Comparison of ENCODE assay signal across 17 cellular contexts in genomic region chr20:56859751-56860366, GRCh38.
DNase-seq lines count a peak whose midpoint lies in the region; ATAC-seq and TF ChIP-seq lines count a peak whose summit lies in the region.
"Had no signal": no experiment of that assay in that cellular context is flagged by ENCODE, and none has a peak within 500 bp of the region (broad histone marks: within the 10 kb centered on the region; RNA-seq: fewer than 3 reads in every experiment).

No MANE protein-coding gene starts in this region.

- in situ Hi-C loops in mammary epithelial cell (cut with MboI; ENCODE audit: low sequenced_read_pairs in 2 of 2), result no loop called here

- 29% methylated on average over 6 of the region's 14 CpGs for WGBS in mammary epithelial cell (ENCODE audit: low coverage, missing lambda C conversion rate)

- ATAC-seq in mucosa of descending colon (peak; percentile 40), HG03097 (IDR thresholded peaks at IDR 0.05; ENCODE audit: low FRiP score, unreplicated experiment) (no peak)
- ATAC-seq: natural killer cell had no signal

- no peaks in the 10 kb centered on the region for H3K79me2 ChIP-seq in mammary epithelial cell (ENCODE audit: insufficient read depth, low read length)

- intact Hi-C loops in MCF 10A (cut with micrococcal nuclease) (no loop called here), mammary epithelial cell (cut with micrococcal nuclease) (no loop called here), mucosa of descending colon (cut with DNase I, micrococcal nuclease) (no loop called here), uterus (cut with DNase I; ENCODE audit: low total_unique reads) (no loop called here)

- no peak overlapping the region for H3K27ac Mint-ChIP-seq in MCF 10A (ENCODE audit: low read depth, unreplicated experiment)
- H3K27ac Mint-ChIP-seq: CD4-positive, alpha-beta memory T cell; natural killer cell had no signal

- no peaks in the 10 kb centered on the region for H3K9me3 ChIP-seq in mammary epithelial cell (replicated peaks; ENCODE audit: insufficient read depth, low read length)
- no peaks in the 10 kb centered on the region for H3K9me3 ChIP-seq in mucosa of descending colon
- H3K9me3 ChIP-seq in uterus, result no peaks in the 10 kb centered on the region
- H3K9me3 ChIP-seq: left ventricle myocardium inferior, right atrium auricular region, upper lobe of left lung had no signal

- no peak overlapping the region for H2AFZ ChIP-seq in mammary epithelial cell (ENCODE audit: low read depth, low read length)

- BruUV-seq in MCF 10A (replicated peaks; lab: Mats Ljungman, UMichigan) (no TSS peak), mammary epithelial cell (replicated peaks; lab: Mats Ljungman, UMichigan) (no TSS peak)

- no peak overlapping the region for H3K4me2 ChIP-seq in mammary epithelial cell (ENCODE audit: insufficient read depth, low read depth, low read length)

- H3K9me3 Mint-ChIP-seq in MCF 10A (ENCODE audit: unreplicated experiment), result no peaks in the 10 kb centered on the region
- H3K9me3 Mint-ChIP-seq: natural killer cell had no signal

- no peak overlapping the region for H3K9ac ChIP-seq in mammary epithelial cell (ENCODE audit: insufficient read depth, low read length)

- no peak overlapping the region for H3K4me3 Mint-ChIP-seq in MCF 10A (ENCODE audit: unreplicated experiment)
- H3K4me3 Mint-ChIP-seq: CD4-positive, alpha-beta memory T cell; natural killer cell had no signal

- no peak overlapping the region for H3K4me3 ChIP-seq in mammary epithelial cell (replicated peaks in 1 of 3; ENCODE audit: insufficient read depth in 1 of 3, low read depth in 2 of 3, low read length in 3 of 3)
- H3K4me3 ChIP-seq in fibroblast of pulmonary artery (replicated peaks; ENCODE audit: low read depth, low read length), result no peak overlapping the region
- no peak overlapping the region for H3K4me3 ChIP-seq in mucosa of descending colon
- H3K4me3 ChIP-seq in uterus, result no peak overlapping the region
- H3K4me3 ChIP-seq: left ventricle myocardium inferior, right atrium auricular region, SJSA1, upper lobe of left lung had no signal

- TF ChIP-seq POLR2A in uterus (IDR thresholded peaks at IDR 0.05), result no peak

- no peak for TF ChIP-seq CTCF in MCF 10A (IDR thresholded peaks at IDR 0.05; ENCODE audit: unreplicated experiment)
- TF ChIP-seq CTCF in mammary epithelial cell (conservative IDR thresholded peaks at IDR 0.05 in 1 of 2, IDR thresholded peaks at IDR 0.05 in 1 of 2; ENCODE audit: extremely low read depth in 1 of 2, insufficient read depth in 1 of 2, low read depth in 1 of 2, low read length in 2 of 2), result no peak
- no peak for TF ChIP-seq CTCF in fibroblast of pulmonary artery (IDR thresholded peaks at IDR 0.05; ENCODE audit: low read length, missing control alignments)
- TF ChIP-seq CTCF in mucosa of descending colon (IDR thresholded peaks at IDR 0.05), result no peak
- no peak for TF ChIP-seq CTCF in uterus (IDR thresholded peaks at IDR 0.05)

- H4K20me1 ChIP-seq in mammary epithelial cell (ENCODE audit: insufficient read depth, low read length), result no peaks in the 10 kb centered on the region

- no peaks in the 10 kb centered on the region for H3K36me3 ChIP-seq in mammary epithelial cell (ENCODE audit: insufficient read depth, low read length)
- no peaks in the 10 kb centered on the region for H3K36me3 ChIP-seq in mucosa of descending colon (ENCODE audit: low read depth)
- no peaks in the 10 kb centered on the region for H3K36me3 ChIP-seq in uterus
- H3K36me3 ChIP-seq: brain microvascular endothelial cell, left ventricle myocardium inferior, right atrium auricular region, SJSA1, upper lobe of left lung had no signal

- H3K4me1 ChIP-seq in mammary epithelial cell (ENCODE audit: insufficient read depth, low read length) (no peaks in the 10 kb centered on the region), mucosa of descending colon (ENCODE audit: low read depth) (no peaks in the 10 kb centered on the region), uterus (no peaks in the 10 kb centered on the region)
- H3K4me1 ChIP-seq: left ventricle myocardium inferior, right atrium auricular region, SJSA1 had no signal

- peaks cover 45% of the 10 kb centered on the region for H3K27me3 Mint-ChIP-seq in MCF 10A (ENCODE audit: insufficient read depth, unreplicated experiment)

- H3K36me3 Mint-ChIP-seq in MCF 10A (ENCODE audit: insufficient read depth, unreplicated experiment), result peaks cover 5% of the 10 kb centered on the region
- H3K36me3 Mint-ChIP-seq: CD4-positive, alpha-beta memory T cell; natural killer cell had no signal

- CTCF ChIA-PET in MCF 10A (lab: Yijun Ruan, JAX) (interaction anchor here (0.5 to 2.2 kb wide), 4 partner anchors 8 to 229 kb away, joined by 3 to 8 read pairs (median 4); no protein-coding TSS in a partner anchor), mammary epithelial cell (lab: Charles Lee; ENCODE audit: low non-redundant PET) (interaction anchor here (0.7 kb wide), 1 partner anchor 1581 kb away, joined by 3 read pairs; no protein-coding TSS in a partner anchor)

- H3K4me1 Mint-ChIP-seq in MCF 10A (ENCODE audit: insufficient read depth, unreplicated experiment), result peaks cover 12% of the 10 kb centered on the region
- H3K4me1 Mint-ChIP-seq: CD4-positive, alpha-beta memory T cell; natural killer cell had no signal

- H3K27me3 ChIP-seq in mammary epithelial cell (ENCODE audit: insufficient read depth, low read length) (no peaks in the 10 kb centered on the region), uterus (no peaks in the 10 kb centered on the region)
- H3K27me3 ChIP-seq: brain microvascular endothelial cell, right atrium auricular region, upper lobe of left lung had no signal

- DNase-seq in MCF 10A (ENCODE audit: unreplicated experiment) (peak; percentile 21), mammary epithelial cell (no peak), fibroblast of pulmonary artery (ENCODE audit: low read depth) (peak; percentile 14), mucosa of descending colon (no peak), uterus (peak; percentile 16 to 74), dermis blood vessel endothelial cell (no peak)
- DNase-seq in NK-92 treated with Interleukin-12 subunit alpha and Interleukin-12 subunit beta, amount 100 ng/mL, for 24 hours (lab: John Stamatoyannopoulos, UW), result no peak
- DNase-seq: brain microvascular endothelial cell; CD4-positive, alpha-beta memory T cell; left ventricle myocardium inferior; natural killer cell; stimulated activated CD4-positive, alpha-beta T cell treated with anti-CD3 and anti-CD28 coated beads, Interleukin-4, amount 100 ng/mL, for 24 hours had no signal

- dilution Hi-C loops in mammary epithelial cell (cut with HindIII; ENCODE audit: low sequenced_read_pairs), result no loop called here

- H3K27ac ChIP-seq in mammary epithelial cell (ENCODE audit: insufficient read depth, low read depth, low read length) (no peak overlapping the region), uterus (peak overlapping the region; percentile 71 to 73)
- H3K27ac ChIP-seq: 22Rv1, brain microvascular endothelial cell, left ventricle myocardium inferior, right atrium auricular region, SJSA1, upper lobe of left lung had no signal

- POLR2A ChIA-PET in MCF 10A (lab: Yijun Ruan, JAX), result no interaction called here

Comparison
In these comparisons a context has a peak if more than half of its experiments do, and no peak if none do; other contexts are left out.
1. DNase-seq: peak in MCF 10A (single experiment), fibroblast of pulmonary artery (single experiment) and uterus (2 of 2); none in mammary epithelial cell (single experiment), mucosa of descending colon (0 of 3), NK-92 treated with Interleukin-12 subunit alpha and Interleukin-12 subunit beta, amount 100 ng/mL, for 24 hours (single experiment) and dermis blood vessel endothelial cell (single experiment).